In genomic region chr9:278651-279050, GRCh38 we compare ENCODE assay signal across 10 cellular contexts.
DNase-seq lines count a peak whose midpoint lies in the region; ATAC-seq and TF ChIP-seq lines count a peak whose summit lies in the region.
"Had no signal": no experiment of that assay in that cellular context is flagged by ENCODE, and none has a peak within 500 bp of the region (broad histone marks: within the 10 kb centered on the region; RNA-seq: fewer than 3 reads in every experiment).

No MANE protein-coding gene starts in this region.

- no peak overlapping the region for H3K4me3 Mint-ChIP-seq in WTC11

- TF ChIP-seq CTCF in sigmoid colon (IDR thresholded peaks at IDR 0.05) (no peak), WTC11 (IDR thresholded peaks at IDR 0.05) (no peak)

- CTCF ChIA-PET in WTC11 (lab: Charles Lee) = interaction anchor here (1.1 kb wide), 1 partner anchor 14 kb away, joined by 3 read pairs; no protein-coding TSS in a partner anchor

- H3K9me3 Mint-ChIP-seq in WTC11 = no peaks in the 10 kb centered on the region

- H3K4me3 ChIP-seq in sigmoid colon = no peak overlapping the region

- H3K36me3 ChIP-seq in sigmoid colon = no peaks in the 10 kb centered on the region

- H3K27me3 Mint-ChIP-seq in WTC11 (ENCODE audit: low read depth) = no peaks in the 10 kb centered on the region

- intact Hi-C loops in left colon (cut with DNase I, micrococcal nuclease) = no loop called here
- intact Hi-C loops in sigmoid colon (cut with DNase I) = no loop called here

- no peaks in the 10 kb centered on the region for H3K36me3 Mint-ChIP-seq in WTC11

- TF ChIP-seq EP300 in sigmoid colon (IDR thresholded peaks at IDR 0.05) = no peak

- peak; percentile 78 for DNase-seq in CD1c-positive myeloid dendritic cell (ENCODE audit: extremely low spot score)
- peak; percentile 54 to 67 for DNase-seq in activated CD4-positive, alpha-beta T cell treated with anti-CD3 and anti-CD28 coated beads, Interleukin-2, amount 50 U/mL, for 48 hours
- no peak for DNase-seq in left colon
- no peak for DNase-seq in sigmoid colon
- DNase-seq in WTC11 (ENCODE audit: low spot score) = no peak
- DNase-seq: AML-193, MV-4-11 had no signal

- H3K9me3 ChIP-seq in sigmoid colon = no peaks in the 10 kb centered on the region

- ATAC-seq in GM21723 (IDR thresholded peaks at IDR 0.05; ENCODE audit: unreplicated experiment) (peak; percentile 48), left colon (peak; percentile 82), GM19328 (IDR thresholded peaks at IDR 0.05; ENCODE audit: unreplicated experiment) (no peak), GM21390 (IDR thresholded peaks at IDR 0.05; ENCODE audit: unreplicated experiment) (no peak), WTC11 (no peak)

- H3K27ac Mint-ChIP-seq in WTC11 = no peak overlapping the region

- H3K4me1 ChIP-seq in sigmoid colon = no peaks in the 10 kb centered on the region

- POLR2A ChIA-PET in WTC11 (lab: Charles Lee) = no interaction called here

- no peak overlapping the region for H3K27ac ChIP-seq in sigmoid colon

- 48 to 63% methylated on average over 8 of the region's 8 CpGs for WGBS in sigmoid colon, 2 donors

- no peak for TF ChIP-seq POLR2A in sigmoid colon (IDR thresholded peaks at IDR 0.05)

- H3K27me3 ChIP-seq in sigmoid colon = no peaks in the 10 kb centered on the region

- H3K4me1 Mint-ChIP-seq in WTC11 = no peaks in the 10 kb centered on the region

TF ChIP-seq in WTC11, 78 proteins besides CTCF, POLR2A, EP300 and RAD21:
- TF ChIP-seq TEAD4 (CRISPR knock-in tag; IDR thresholded peaks at IDR 0.05) = no peak
- TF ChIP-seq NR2C2 (CRISPR knock-in tag; IDR thresholded peaks at IDR 0.05) = no peak
- TF ChIP-seq KAT7 (CRISPR knock-in tag; IDR thresholded peaks at IDR 0.05; ENCODE audit: borderline replicate concordance) = no peak
- TF ChIP-seq, protein P1, sequence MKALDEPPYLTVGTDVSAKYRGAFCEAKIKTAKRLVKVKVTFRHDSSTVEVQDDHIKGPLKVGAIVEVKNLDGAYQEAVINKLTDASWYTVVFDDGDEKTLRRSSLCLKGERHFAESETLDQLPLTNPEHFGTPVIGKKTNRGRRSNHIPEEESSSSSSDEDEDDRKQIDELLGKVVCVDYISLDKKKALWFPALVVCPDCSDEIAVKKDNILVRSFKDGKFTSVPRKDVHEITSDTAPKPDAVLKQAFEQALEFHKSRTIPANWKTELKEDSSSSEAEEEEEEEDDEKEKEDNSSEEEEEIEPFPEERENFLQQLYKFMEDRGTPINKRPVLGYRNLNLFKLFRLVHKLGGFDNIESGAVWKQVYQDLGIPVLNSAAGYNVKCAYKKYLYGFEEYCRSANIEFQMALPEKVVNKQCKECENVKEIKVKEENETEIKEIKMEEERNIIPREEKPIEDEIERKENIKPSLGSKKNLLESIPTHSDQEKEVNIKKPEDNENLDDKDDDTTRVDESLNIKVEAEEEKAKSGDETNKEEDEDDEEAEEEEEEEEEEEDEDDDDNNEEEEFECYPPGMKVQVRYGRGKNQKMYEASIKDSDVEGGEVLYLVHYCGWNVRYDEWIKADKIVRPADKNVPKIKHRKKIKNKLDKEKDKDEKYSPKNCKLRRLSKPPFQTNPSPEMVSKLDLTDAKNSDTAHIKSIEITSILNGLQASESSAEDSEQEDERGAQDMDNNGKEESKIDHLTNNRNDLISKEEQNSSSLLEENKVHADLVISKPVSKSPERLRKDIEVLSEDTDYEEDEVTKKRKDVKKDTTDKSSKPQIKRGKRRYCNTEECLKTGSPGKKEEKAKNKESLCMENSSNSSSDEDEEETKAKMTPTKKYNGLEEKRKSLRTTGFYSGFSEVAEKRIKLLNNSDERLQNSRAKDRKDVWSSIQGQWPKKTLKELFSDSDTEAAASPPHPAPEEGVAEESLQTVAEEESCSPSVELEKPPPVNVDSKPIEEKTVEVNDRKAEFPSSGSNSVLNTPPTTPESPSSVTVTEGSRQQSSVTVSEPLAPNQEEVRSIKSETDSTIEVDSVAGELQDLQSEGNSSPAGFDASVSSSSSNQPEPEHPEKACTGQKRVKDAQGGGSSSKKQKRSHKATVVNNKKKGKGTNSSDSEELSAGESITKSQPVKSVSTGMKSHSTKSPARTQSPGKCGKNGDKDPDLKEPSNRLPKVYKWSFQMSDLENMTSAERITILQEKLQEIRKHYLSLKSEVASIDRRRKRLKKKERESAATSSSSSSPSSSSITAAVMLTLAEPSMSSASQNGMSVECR (CRISPR knock-in tag; IDR thresholded peaks at IDR 0.05; ENCODE audit: borderline replicate concordance) = no peak
- TF ChIP-seq, protein P2, sequence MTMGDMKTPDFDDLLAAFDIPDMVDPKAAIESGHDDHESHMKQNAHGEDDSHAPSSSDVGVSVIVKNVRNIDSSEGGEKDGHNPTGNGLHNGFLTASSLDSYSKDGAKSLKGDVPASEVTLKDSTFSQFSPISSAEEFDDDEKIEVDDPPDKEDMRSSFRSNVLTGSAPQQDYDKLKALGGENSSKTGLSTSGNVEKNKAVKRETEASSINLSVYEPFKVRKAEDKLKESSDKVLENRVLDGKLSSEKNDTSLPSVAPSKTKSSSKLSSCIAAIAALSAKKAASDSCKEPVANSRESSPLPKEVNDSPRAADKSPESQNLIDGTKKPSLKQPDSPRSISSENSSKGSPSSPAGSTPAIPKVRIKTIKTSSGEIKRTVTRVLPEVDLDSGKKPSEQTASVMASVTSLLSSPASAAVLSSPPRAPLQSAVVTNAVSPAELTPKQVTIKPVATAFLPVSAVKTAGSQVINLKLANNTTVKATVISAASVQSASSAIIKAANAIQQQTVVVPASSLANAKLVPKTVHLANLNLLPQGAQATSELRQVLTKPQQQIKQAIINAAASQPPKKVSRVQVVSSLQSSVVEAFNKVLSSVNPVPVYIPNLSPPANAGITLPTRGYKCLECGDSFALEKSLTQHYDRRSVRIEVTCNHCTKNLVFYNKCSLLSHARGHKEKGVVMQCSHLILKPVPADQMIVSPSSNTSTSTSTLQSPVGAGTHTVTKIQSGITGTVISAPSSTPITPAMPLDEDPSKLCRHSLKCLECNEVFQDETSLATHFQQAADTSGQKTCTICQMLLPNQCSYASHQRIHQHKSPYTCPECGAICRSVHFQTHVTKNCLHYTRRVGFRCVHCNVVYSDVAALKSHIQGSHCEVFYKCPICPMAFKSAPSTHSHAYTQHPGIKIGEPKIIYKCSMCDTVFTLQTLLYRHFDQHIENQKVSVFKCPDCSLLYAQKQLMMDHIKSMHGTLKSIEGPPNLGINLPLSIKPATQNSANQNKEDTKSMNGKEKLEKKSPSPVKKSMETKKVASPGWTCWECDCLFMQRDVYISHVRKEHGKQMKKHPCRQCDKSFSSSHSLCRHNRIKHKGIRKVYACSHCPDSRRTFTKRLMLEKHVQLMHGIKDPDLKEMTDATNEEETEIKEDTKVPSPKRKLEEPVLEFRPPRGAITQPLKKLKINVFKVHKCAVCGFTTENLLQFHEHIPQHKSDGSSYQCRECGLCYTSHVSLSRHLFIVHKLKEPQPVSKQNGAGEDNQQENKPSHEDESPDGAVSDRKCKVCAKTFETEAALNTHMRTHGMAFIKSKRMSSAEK (CRISPR knock-in tag; IDR thresholded peaks at IDR 0.05; ENCODE audit: borderline replicate concordance) = no peak
- no peak for TF ChIP-seq MYBL2 (CRISPR knock-in tag; IDR thresholded peaks at IDR 0.05)
- no peak for TF ChIP-seq OVOL2 (CRISPR knock-in tag; IDR thresholded peaks at IDR 0.05; ENCODE audit: borderline replicate concordance)
- TF ChIP-seq, protein P3, sequence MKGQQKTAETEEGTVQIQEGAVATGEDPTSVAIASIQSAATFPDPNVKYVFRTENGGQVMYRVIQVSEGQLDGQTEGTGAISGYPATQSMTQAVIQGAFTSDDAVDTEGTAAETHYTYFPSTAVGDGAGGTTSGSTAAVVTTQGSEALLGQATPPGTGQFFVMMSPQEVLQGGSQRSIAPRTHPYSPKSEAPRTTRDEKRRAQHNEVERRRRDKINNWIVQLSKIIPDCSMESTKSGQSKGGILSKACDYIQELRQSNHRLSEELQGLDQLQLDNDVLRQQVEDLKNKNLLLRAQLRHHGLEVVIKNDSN (CRISPR knock-in tag; IDR thresholded peaks at IDR 0.05) = no peak

Comparison
In these comparisons a context has a peak if more than half of its experiments do, and no peak if none do; other contexts are left out.
1. DNase-seq: peak in CD1c-positive myeloid dendritic cell (single experiment) and activated CD4-positive, alpha-beta T cell treated with anti-CD3 and anti-CD28 coated beads, Interleukin-2, amount 50 U/mL, for 48 hours (2 of 2); none in left colon (0 of 2), sigmoid colon (single experiment) and WTC11 (single experiment).
2. ATAC-seq: peak in GM21723 (single experiment) and left colon (single experiment); none in GM19328 (single experiment), GM21390 (single experiment) and WTC11 (single experiment).